Comparison of ENCODE assay signal across 9 cellular contexts in genomic region chrX:152897216-152898144, GRCh38. TPM values are rescaled to one million over a fixed set of nuclear protein-coding genes. Genes with fewer than 3 reads are reported as not detected.
DNase-seq lines count a peak whose midpoint lies in the region; ATAC-seq and TF ChIP-seq lines count a peak whose summit lies in the region.
"Had no signal": no experiment of that assay in that cellular context is flagged by ENCODE, and none has a peak within 500 bp of the region (broad histone marks: within the 10 kb centered on the region; RNA-seq: fewer than 3 reads in every experiment).

Gene ZNF185, plus strand, starts transcription at chrX:152898067. Its CDS starts 16,423 bp downstream, at chrX:152914490.

- H3K9me3 Mint-ChIP-seq in stimulated activated effector memory CD8-positive, alpha-beta T cell treated with anti-CD3 and anti-CD28 coated beads, Interleukin-12 subunit alpha, Interleukin-12 subunit beta, amount 100 ng/mL, for 72 hours: no peaks in the 10 kb centered on the region
- H3K9me3 Mint-ChIP-seq: T-helper 1 cell treated with Interleukin-12 subunit alpha and Interleukin-12 subunit beta and Interleukin-4 antibody, amounts not matched to agents 30 μg/mL and 1 μg/mL, for 36 hours had no signal

- no peaks in the 10 kb centered on the region for H3K36me3 Mint-ChIP-seq in stimulated activated effector memory CD8-positive, alpha-beta T cell treated with anti-CD3 and anti-CD28 coated beads, Interleukin-12 subunit alpha, Interleukin-12 subunit beta, amount 100 ng/mL, for 72 hours

- no peak for ATAC-seq in GM21576 (IDR thresholded peaks at IDR 0.05; ENCODE audit: unreplicated experiment)
- no peak for ATAC-seq in stimulated activated effector memory CD8-positive, alpha-beta T cell treated with anti-CD3 and anti-CD28 coated beads, Interleukin-12 subunit alpha, Interleukin-12 subunit beta, amount 100 ng/mL, for 72 hours

- DNase-seq in BE2C (no peak), cortex of kidney (lab: John Stamatoyannopoulos, UW) (peak; percentile 4), mucosa of gallbladder (ENCODE audit: low spot score) (peak; percentile 30), DMS114 treated with DMSO at 0.1 percent for 48 hours (lab: John Stamatoyannopoulos, UW; ENCODE audit: unreplicated experiment) (no peak), Ammon's horn (ENCODE audit: low spot score) (no peak)
- no peak for DNase-seq in stimulated activated effector memory CD8-positive, alpha-beta T cell treated with anti-CD3 and anti-CD28 coated beads, Interleukin-12 subunit alpha, Interleukin-12 subunit beta, amount 100 ng/mL, for 72 hours (ENCODE audit: low spot score in 2 of 2)

- peak within 1 kb of the TSS; percentile 61 for H3K9ac ChIP-seq in HUES6 (ENCODE audit: low read length)

- no peaks in the 10 kb centered on the region for H3K27me3 ChIP-seq in BE2C
- H3K27me3 ChIP-seq in HUES6 (ENCODE audit: control insufficient read depth, insufficient read depth, low read length): peaks cover 8% of the 10 kb centered on the region; the same call in 1 of the 2 replicates

- no peak within 1 kb of the TSS; the same call in 1 of the 2 replicates for H3K27ac ChIP-seq in HUES6 (ENCODE audit: low read depth, low read length)

- no peak for TF ChIP-seq CTCF in BE2C (IDR thresholded peaks at IDR 0.05; ENCODE audit: low read depth, low read length)

- H3K9me3 ChIP-seq in BE2C: no peaks in the 10 kb centered on the region
- H3K9me3 ChIP-seq in HUES6 (ENCODE audit: control insufficient read depth, insufficient read depth, low read depth, low read length): peaks cover 14% of the 10 kb centered on the region; the same call in 1 of the 2 replicates

- peak within 1 kb of the TSS; percentile 20; the same call in 1 of the 2 replicates for H3K4me3 ChIP-seq in BE2C (ENCODE audit: low read depth, low read length)
- H3K4me3 ChIP-seq in HUES6 (ENCODE audit: low read depth, low read length): peak within 1 kb of the TSS; percentile 61

- H3K36me3 ChIP-seq in BE2C (no peaks in the 10 kb centered on the region), HUES6 (ENCODE audit: control insufficient read depth, insufficient read depth, low read length) (no peaks in the 10 kb centered on the region)

- H3K4me3 Mint-ChIP-seq in stimulated activated effector memory CD8-positive, alpha-beta T cell treated with anti-CD3 and anti-CD28 coated beads, Interleukin-12 subunit alpha, Interleukin-12 subunit beta, amount 100 ng/mL, for 72 hours: no peak within 1 kb of the TSS
- H3K4me3 Mint-ChIP-seq: T-helper 1 cell treated with Interleukin-12 subunit alpha and Interleukin-12 subunit beta and Interleukin-4 antibody, amounts not matched to agents 30 μg/mL and 1 μg/mL, for 36 hours had no signal

- no peak within 1 kb of the TSS for H3K27ac Mint-ChIP-seq in stimulated activated effector memory CD8-positive, alpha-beta T cell treated with anti-CD3 and anti-CD28 coated beads, Interleukin-12 subunit alpha, Interleukin-12 subunit beta, amount 100 ng/mL, for 72 hours
- H3K27ac Mint-ChIP-seq: T-helper 1 cell treated with Interleukin-12 subunit alpha and Interleukin-12 subunit beta and Interleukin-4 antibody, amounts not matched to agents 30 μg/mL and 1 μg/mL, for 36 hours had no signal

- H3K4me1 Mint-ChIP-seq in stimulated activated effector memory CD8-positive, alpha-beta T cell treated with anti-CD3 and anti-CD28 coated beads, Interleukin-12 subunit alpha, Interleukin-12 subunit beta, amount 100 ng/mL, for 72 hours: no peaks in the 10 kb centered on the region

- no peaks in the 10 kb centered on the region for H3K4me1 ChIP-seq in BE2C
- H3K4me1 ChIP-seq in HUES6 (ENCODE audit: control insufficient read depth, insufficient read depth, low read length): peaks cover 48% of the 10 kb centered on the region

RNA-seq across cellular contexts. Expression of gene ZNF185, which starts in this region (rescaled TPM):
- 0.36 TPM for polyA plus RNA-seq in BE2C (2012; ENCODE audit: insufficient read depth, insufficient read length, low read depth)
- total RNA-seq in mucosa of gallbladder: 16.5 TPM

Comparison
In these comparisons a context has a peak if more than half of its experiments do, and no peak if none do; other contexts are left out.
1. DNase-seq: peak in cortex of kidney (single experiment) and mucosa of gallbladder (single experiment); none in BE2C (single experiment), DMS114 treated with DMSO at 0.1 percent for 48 hours (single experiment), stimulated activated effector memory CD8-positive, alpha-beta T cell treated with anti-CD3 and anti-CD28 coated beads, Interleukin-12 subunit alpha, Interleukin-12 subunit beta, amount 100 ng/mL, for 72 hours (0 of 2) and Ammon's horn (single experiment).